In the genomic region with DNA sequence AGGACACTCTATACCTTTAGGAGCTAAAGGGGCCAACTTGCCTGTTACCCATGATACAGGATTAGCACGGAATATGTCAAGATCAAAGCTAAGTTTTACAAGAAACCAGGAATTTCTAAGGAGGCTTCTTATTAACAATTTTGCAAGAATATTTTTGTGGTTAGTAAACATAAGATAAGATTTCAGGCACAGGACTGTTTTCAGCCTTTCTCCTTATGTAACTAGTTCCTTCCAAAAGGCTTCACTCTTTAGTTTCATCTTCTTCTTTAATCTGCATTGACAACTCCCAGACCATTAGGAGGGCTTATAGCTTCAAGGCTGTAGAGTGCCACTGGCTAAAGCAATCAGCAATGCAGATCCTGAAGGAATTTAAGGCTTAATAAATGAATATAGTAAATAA, we compare ENCODE assay signal across 36 cellular contexts. TPM values are rescaled to one million over a fixed set of nuclear protein-coding genes. Genes with fewer than 3 reads are reported as not detected.
"Had no signal": no experiment of that assay in that cellular context is flagged by ENCODE, and none has a peak within 500 bp of the region (broad histone marks: within the 10 kb centered on the region; RNA-seq: fewer than 3 reads in every experiment).

No MANE protein-coding gene starts in this region.

- H3K36me3 ChIP-seq: Peyer's patch, WERI-Rb-1 had no signal

- H3K4me3 ChIP-seq: Peyer's patch had no signal

- H3K27me3 ChIP-seq: Peyer's patch had no signal

- ATAC-seq: PC-3 had no signal

- H3K4me1 ChIP-seq: Peyer's patch had no signal

- H3K4me3 Mint-ChIP-seq: activated CD4-positive, alpha-beta memory T cell treated with anti-CD3 and anti-CD28 coated beads, Interleukin-2, amount 10 ng/mL, durations not matched to agents 7 days and 5 days; activated naive CD4-positive, alpha-beta T cell treated with anti-CD3 and anti-CD28 coated beads, Interleukin-2, amount 50 U/mL, for 24 hours; activated naive CD8-positive, alpha-beta T cell treated with anti-CD3 and anti-CD28 coated beads, Interleukin-2, amount 10 ng/mL, durations not matched to agents 7 days and 5 days; activated T-cell treated with anti-CD3 and anti-CD28 coated beads, Interleukin-2, amount 50 U/mL, for 24 hours; brain had no signal

- H3K9me3 Mint-ChIP-seq: activated CD4-positive, alpha-beta memory T cell treated with anti-CD3 and anti-CD28 coated beads, Interleukin-2, amount 10 ng/mL, durations not matched to agents 7 days and 5 days; activated T-cell treated with anti-CD3 and anti-CD28 coated beads, Interleukin-2, amount 50 U/mL, for 24 hours; activated T-helper 2 cell treated with anti-CD3 and anti-CD28 coated beads, Interferon-gamma antibody, Interleukin-2, Interleukin-4, amounts not matched to agents 10 μg/mL and 5 μg/mL and 100 μg/mL, durations not matched to agents 14 hours and 24 hours and 36 hours; brain had no signal

- H3K4me1 Mint-ChIP-seq: activated CD4-positive, alpha-beta memory T cell treated with anti-CD3 and anti-CD28 coated beads, Interleukin-2, amount 10 ng/mL, durations not matched to agents 7 days and 5 days; activated naive CD4-positive, alpha-beta T cell treated with anti-CD3 and anti-CD28 coated beads, Interleukin-2, amount 50 U/mL, for 24 hours had no signal

- DNase-seq: activated CD4-positive, alpha-beta memory T cell treated with anti-CD3 and anti-CD28 coated beads, Interleukin-2, amount 10 ng/mL, durations not matched to agents 7 days and 5 days; activated CD4-positive, alpha-beta T cell treated with anti-CD3 and anti-CD28 coated beads for 1 hour; activated CD4-positive, alpha-beta T cell treated with anti-CD3 and anti-CD28 coated beads for 48 hours; activated CD4-positive, CD25-positive, alpha-beta regulatory T cell; activated gamma-delta T cell; activated naive CD4-positive, alpha-beta T cell treated with Interleukin-2 at 50 U/mL for 16 hours; activated naive CD8-positive, alpha-beta T cell treated with anti-CD3 and anti-CD28 coated beads, Interleukin-2, amount 10 ng/mL, durations not matched to agents 7 days and 5 days; activated T-cell treated with anti-CD3 and anti-CD28 coated beads, Interleukin-2, amount 50 U/mL, for 24 hours; caudate nucleus; cerebellar nuclear complex; KG1; NCI-H1048; NCI-H1105 treated with DMSO at 0.1 percent for 48 hours; NCI-H1436; NCI-H1694; NCI-H1930; NCI-H2081 treated with DMSO at 0.1 percent for 48 hours; NCI-H226; NCI-H446 treated with DMSO at 0.1 percent for 48 hours; NCI-H524; NCI-H69; NCI-H82; NK-92 treated with Interleukin-12 subunit alpha and Interleukin-12 subunit beta, amount 100 ng/mL, for 24 hours; PC-3; Peyer's patch; RPMI8226; SIG-M5; SW 1271; T-helper 1 cell; T-helper 2 cell; T-helper 9 cell; WERI-Rb-1 had no signal

- H3K27ac ChIP-seq: Peyer's patch, WERI-Rb-1 had no signal

- H3K27ac Mint-ChIP-seq: activated CD4-positive, alpha-beta memory T cell treated with anti-CD3 and anti-CD28 coated beads, Interleukin-2, amount 10 ng/mL, durations not matched to agents 7 days and 5 days; activated naive CD4-positive, alpha-beta T cell treated with anti-CD3 and anti-CD28 coated beads, Interleukin-2, amount 50 U/mL, for 24 hours; activated naive CD8-positive, alpha-beta T cell treated with anti-CD3 and anti-CD28 coated beads, Interleukin-2, amount 10 ng/mL, durations not matched to agents 7 days and 5 days; activated T-cell treated with anti-CD3 and anti-CD28 coated beads, Interleukin-2, amount 50 U/mL, for 24 hours; activated T-helper 2 cell treated with anti-CD3 and anti-CD28 coated beads, Interferon-gamma antibody, Interleukin-2, Interleukin-4, amounts not matched to agents 10 μg/mL and 5 μg/mL and 100 μg/mL, durations not matched to agents 14 hours and 24 hours and 36 hours; brain had no signal

- H3K9me3 ChIP-seq: Peyer's patch had no signal

- H3K36me3 Mint-ChIP-seq: activated naive CD4-positive, alpha-beta T cell treated with anti-CD3 and anti-CD28 coated beads, Interleukin-2, amount 50 U/mL, for 24 hours; activated naive CD8-positive, alpha-beta T cell treated with anti-CD3 and anti-CD28 coated beads, Interleukin-2, amount 10 ng/mL, durations not matched to agents 7 days and 5 days; brain had no signal

RNA-seq across cellular contexts. Expression of gene SLC14A1, which starts 29.3 kb away (rescaled TPM):
- total RNA-seq: bronchial epithelial cell had no signal
